Comparison of ENCODE assay signal across 1 cellular context in the genomic region with DNA sequence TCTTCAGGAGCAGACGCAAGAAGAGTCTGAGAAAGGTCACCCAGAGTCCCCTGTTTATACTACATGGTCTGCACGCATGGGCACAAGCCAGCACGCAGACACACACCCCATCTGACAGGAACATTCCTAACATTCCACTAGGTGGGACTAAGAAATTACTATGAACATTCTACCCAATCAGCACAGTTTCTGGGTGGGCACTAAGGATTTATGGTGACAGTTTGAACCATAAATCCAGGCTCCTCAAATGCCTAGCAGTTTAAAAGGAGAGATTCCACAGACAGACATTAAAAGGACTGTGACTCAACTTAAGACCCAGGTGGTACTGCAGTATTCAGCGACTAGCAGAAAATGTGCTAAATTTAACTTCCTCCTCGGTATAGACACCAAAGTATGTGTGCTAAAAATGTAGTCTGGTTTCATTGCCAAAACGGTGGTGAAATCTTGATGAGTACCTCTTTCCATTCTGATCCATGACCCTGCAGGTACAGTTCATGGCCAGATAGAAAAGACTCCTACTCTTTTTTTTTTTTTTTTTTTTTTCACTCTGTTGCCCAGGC.
TF ChIP-seq lines count a peak whose summit lies in the region.

No MANE protein-coding gene starts in this region.

TF ChIP-seq in HepG2, 621 proteins besides CTCF, POLR2A, EP300 and RAD21 (continued from another document):
- TF ChIP-seq RXRB (CRISPR knock-in tag; IDR thresholded peaks at IDR 0.05; ENCODE audit: borderline replicate concordance) = 0 out of 2 replicates have a peak, but pooled peaks have one; percentile 28
- TF ChIP-seq RFX5 (IDR thresholded peaks at IDR 0.05; ENCODE audit: low read depth, low read length) = no peak
- no peak for TF ChIP-seq HMGA1 (CRISPR knock-in tag; conservative IDR thresholded peaks at IDR 0.05)
- TF ChIP-seq ZNF737 (CRISPR knock-in tag; IDR thresholded peaks at IDR 0.05; ENCODE audit: borderline replicate concordance) = no peak
- TF ChIP-seq SAP130 (CRISPR knock-in tag; IDR thresholded peaks at IDR 0.05; ENCODE audit: low read depth) = 0 out of 2 replicates have a peak, but pooled peaks have one; percentile 14
- TF ChIP-seq ELF3 (CRISPR knock-in tag; IDR thresholded peaks at IDR 0.05) = 0 out of 2 replicates have a peak, but pooled peaks have one; percentile 22
- TF ChIP-seq EED (CRISPR knock-in tag; IDR thresholded peaks at IDR 0.05) = no peak
- TF ChIP-seq, protein P1, sequence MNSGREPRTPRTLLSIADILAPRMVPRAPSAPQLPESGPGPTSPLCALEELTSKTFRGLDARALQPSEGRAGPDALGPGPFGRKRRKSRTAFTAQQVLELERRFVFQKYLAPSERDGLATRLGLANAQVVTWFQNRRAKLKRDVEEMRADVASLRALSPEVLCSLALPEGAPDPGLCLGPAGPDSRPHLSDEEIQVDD (CRISPR knock-in tag; IDR thresholded peaks at IDR 0.05; ENCODE audit: borderline replicate concordance) = no peak
- TF ChIP-seq SNAI1 (CRISPR knock-in tag; IDR thresholded peaks at IDR 0.05; ENCODE audit: borderline replicate concordance) = no peak
- TF ChIP-seq ZBTB3 (CRISPR knock-in tag; IDR thresholded peaks at IDR 0.05; ENCODE audit: borderline replicate concordance, low read depth) = no peak
- TF ChIP-seq, protein P2, sequence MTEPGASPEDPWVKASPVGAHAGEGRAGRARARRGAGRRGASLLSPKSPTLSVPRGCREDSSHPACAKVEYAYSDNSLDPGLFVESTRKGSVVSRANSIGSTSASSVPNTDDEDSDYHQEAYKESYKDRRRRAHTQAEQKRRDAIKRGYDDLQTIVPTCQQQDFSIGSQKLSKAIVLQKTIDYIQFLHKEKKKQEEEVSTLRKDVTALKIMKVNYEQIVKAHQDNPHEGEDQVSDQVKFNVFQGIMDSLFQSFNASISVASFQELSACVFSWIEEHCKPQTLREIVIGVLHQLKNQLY (CRISPR knock-in tag; IDR thresholded peaks at IDR 0.05) = no peak
- TF ChIP-seq THYN1 (CRISPR knock-in tag; IDR thresholded peaks at IDR 0.05; ENCODE audit: borderline replicate concordance, low read depth) = no peak
- TF ChIP-seq ZNF17 (CRISPR knock-in tag; IDR thresholded peaks at IDR 0.05) = no peak
- TF ChIP-seq ZFYVE20 (CRISPR knock-in tag; IDR thresholded peaks at IDR 0.05; ENCODE audit: borderline replicate concordance, low read depth) = no peak
- TF ChIP-seq, protein P3, sequence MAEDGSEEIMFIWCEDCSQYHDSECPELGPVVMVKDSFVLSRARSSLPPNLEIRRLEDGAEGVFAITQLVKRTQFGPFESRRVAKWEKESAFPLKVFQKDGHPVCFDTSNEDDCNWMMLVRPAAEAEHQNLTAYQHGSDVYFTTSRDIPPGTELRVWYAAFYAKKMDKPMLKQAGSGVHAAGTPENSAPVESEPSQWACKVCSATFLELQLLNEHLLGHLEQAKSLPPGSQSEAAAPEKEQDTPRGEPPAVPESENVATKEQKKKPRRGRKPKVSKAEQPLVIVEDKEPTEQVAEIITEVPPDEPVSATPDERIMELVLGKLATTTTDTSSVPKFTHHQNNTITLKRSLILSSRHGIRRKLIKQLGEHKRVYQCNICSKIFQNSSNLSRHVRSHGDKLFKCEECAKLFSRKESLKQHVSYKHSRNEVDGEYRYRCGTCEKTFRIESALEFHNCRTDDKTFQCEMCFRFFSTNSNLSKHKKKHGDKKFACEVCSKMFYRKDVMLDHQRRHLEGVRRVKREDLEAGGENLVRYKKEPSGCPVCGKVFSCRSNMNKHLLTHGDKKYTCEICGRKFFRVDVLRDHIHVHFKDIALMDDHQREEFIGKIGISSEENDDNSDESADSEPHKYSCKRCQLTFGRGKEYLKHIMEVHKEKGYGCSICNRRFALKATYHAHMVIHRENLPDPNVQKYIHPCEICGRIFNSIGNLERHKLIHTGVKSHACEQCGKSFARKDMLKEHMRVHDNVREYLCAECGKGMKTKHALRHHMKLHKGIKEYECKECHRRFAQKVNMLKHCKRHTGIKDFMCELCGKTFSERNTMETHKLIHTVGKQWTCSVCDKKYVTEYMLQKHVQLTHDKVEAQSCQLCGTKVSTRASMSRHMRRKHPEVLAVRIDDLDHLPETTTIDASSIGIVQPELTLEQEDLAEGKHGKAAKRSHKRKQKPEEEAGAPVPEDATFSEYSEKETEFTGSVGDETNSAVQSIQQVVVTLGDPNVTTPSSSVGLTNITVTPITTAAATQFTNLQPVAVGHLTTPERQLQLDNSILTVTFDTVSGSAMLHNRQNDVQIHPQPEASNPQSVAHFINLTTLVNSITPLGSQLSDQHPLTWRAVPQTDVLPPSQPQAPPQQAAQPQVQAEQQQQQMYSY (CRISPR knock-in tag; IDR thresholded peaks at IDR 0.05) = no peak
- no peak for TF ChIP-seq ZFP36L1 (CRISPR knock-in tag; IDR thresholded peaks at IDR 0.05)
- TF ChIP-seq, protein P4, sequence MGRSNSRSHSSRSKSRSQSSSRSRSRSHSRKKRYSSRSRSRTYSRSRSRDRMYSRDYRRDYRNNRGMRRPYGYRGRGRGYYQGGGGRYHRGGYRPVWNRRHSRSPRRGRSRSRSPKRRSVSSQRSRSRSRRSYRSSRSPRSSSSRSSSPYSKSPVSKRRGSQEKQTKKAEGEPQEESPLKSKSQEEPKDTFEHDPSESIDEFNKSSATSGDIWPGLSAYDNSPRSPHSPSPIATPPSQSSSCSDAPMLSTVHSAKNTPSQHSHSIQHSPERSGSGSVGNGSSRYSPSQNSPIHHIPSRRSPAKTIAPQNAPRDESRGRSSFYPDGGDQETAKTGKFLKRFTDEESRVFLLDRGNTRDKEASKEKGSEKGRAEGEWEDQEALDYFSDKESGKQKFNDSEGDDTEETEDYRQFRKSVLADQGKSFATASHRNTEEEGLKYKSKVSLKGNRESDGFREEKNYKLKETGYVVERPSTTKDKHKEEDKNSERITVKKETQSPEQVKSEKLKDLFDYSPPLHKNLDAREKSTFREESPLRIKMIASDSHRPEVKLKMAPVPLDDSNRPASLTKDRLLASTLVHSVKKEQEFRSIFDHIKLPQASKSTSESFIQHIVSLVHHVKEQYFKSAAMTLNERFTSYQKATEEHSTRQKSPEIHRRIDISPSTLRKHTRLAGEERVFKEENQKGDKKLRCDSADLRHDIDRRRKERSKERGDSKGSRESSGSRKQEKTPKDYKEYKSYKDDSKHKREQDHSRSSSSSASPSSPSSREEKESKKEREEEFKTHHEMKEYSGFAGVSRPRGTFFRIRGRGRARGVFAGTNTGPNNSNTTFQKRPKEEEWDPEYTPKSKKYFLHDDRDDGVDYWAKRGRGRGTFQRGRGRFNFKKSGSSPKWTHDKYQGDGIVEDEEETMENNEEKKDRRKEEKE (IDR thresholded peaks at IDR 0.05) = no peak
- TF ChIP-seq ZNF746 (CRISPR knock-in tag; IDR thresholded peaks at IDR 0.05) = no peak
- TF ChIP-seq, protein P5, sequence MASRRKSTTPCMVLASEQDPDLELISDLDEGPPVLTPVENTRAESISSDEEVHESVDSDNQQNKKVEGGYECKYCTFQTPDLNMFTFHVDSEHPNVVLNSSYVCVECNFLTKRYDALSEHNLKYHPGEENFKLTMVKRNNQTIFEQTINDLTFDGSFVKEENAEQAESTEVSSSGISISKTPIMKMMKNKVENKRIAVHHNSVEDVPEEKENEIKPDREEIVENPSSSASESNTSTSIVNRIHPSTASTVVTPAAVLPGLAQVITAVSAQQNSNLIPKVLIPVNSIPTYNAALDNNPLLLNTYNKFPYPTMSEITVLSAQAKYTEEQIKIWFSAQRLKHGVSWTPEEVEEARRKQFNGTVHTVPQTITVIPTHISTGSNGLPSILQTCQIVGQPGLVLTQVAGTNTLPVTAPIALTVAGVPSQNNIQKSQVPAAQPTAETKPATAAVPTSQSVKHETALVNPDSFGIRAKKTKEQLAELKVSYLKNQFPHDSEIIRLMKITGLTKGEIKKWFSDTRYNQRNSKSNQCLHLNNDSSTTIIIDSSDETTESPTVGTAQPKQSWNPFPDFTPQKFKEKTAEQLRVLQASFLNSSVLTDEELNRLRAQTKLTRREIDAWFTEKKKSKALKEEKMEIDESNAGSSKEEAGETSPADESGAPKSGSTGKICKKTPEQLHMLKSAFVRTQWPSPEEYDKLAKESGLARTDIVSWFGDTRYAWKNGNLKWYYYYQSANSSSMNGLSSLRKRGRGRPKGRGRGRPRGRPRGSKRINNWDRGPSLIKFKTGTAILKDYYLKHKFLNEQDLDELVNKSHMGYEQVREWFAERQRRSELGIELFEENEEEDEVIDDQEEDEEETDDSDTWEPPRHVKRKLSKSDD (CRISPR knock-in tag; IDR thresholded peaks at IDR 0.05; ENCODE audit: low read depth) = no peak
- no peak for TF ChIP-seq ZFP62 (CRISPR knock-in tag; IDR thresholded peaks at IDR 0.05)
- TF ChIP-seq, protein P6, sequence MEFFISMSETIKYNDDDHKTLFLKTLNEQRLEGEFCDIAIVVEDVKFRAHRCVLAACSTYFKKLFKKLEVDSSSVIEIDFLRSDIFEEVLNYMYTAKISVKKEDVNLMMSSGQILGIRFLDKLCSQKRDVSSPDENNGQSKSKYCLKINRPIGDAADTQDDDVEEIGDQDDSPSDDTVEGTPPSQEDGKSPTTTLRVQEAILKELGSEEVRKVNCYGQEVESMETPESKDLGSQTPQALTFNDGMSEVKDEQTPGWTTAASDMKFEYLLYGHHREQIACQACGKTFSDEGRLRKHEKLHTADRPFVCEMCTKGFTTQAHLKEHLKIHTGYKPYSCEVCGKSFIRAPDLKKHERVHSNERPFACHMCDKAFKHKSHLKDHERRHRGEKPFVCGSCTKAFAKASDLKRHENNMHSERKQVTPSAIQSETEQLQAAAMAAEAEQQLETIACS (CRISPR knock-in tag; IDR thresholded peaks at IDR 0.05) = no peak
- no peak for TF ChIP-seq ZZZ3 (CRISPR knock-in tag; IDR thresholded peaks at IDR 0.05; ENCODE audit: borderline replicate concordance)
- TF ChIP-seq LCORL (IDR thresholded peaks at IDR 0.05) = no peak
- TF ChIP-seq LCORL (CRISPR knock-in tag; IDR thresholded peaks at IDR 0.05) = no peak
TF ChIP-seq in HepG2: peak in this region for 18.
